ENCODE assay signal across 1 cellular context in genomic region chr4:26319467-26320158, GRCh38.
A peak's percentile ranks its signal among the peaks of the same experiment; 100 is the strongest.
TF ChIP-seq lines count a peak whose summit lies in the region.

No MANE protein-coding gene starts in this region.

TF ChIP-seq in H1, 55 proteins besides CTCF, POLR2A, EP300 and RAD21:
- TF ChIP-seq RXRA (IDR thresholded peaks at IDR 0.05; ENCODE audit: insufficient read depth, low read depth, low read length) (no peak), KDM1A (IDR thresholded peaks at IDR 0.05; ENCODE audit: borderline replicate concordance, low read length) (peak; percentile 46; the same call in 1 of the 2 replicates), NANOG (IDR thresholded peaks at IDR 0.05; ENCODE audit: insufficient read depth, low read depth, low read length, poor library complexity, severe bottlenecking) (no peak), BACH1 (IDR thresholded peaks at IDR 0.05; ENCODE audit: low read length) (peak; percentile 93), KDM4A (IDR thresholded peaks at IDR 0.05; ENCODE audit: low read depth, low read length, severe bottlenecking) (no peak), NRF1 (IDR thresholded peaks at IDR 0.05; ENCODE audit: low read depth, low read length) (peak; percentile 52), CHD1 (IDR thresholded peaks at IDR 0.05; ENCODE audit: low read depth, low read length) (no peak), RBBP5 (IDR thresholded peaks at IDR 0.05; ENCODE audit: borderline replicate concordance, low read depth, low read length) (no peak), POU5F1 (IDR thresholded peaks at IDR 0.05; ENCODE audit: low read depth, low read length) (no peak), RNF2 (IDR thresholded peaks at IDR 0.05; ENCODE audit: borderline replicate concordance, low read depth, low read length, missing control alignments, poor library complexity, severe bottlenecking) (no peak), GTF2F1 (IDR thresholded peaks at IDR 0.05; ENCODE audit: borderline replicate concordance, low read depth, low read length) (no peak), TBP (IDR thresholded peaks at IDR 0.05; ENCODE audit: low read depth, low read length) (0 out of 2 replicates have a peak, but pooled peaks have one; percentile 32), POLR2AphosphoS5 (IDR thresholded peaks at IDR 0.05; ENCODE audit: low read depth, low read length) (peak; percentile 18), SUZ12 (IDR thresholded peaks at IDR 0.05; ENCODE audit: low read length) (peak; percentile 40; the same call in 1 of the 2 replicates), CHD2 (IDR thresholded peaks at IDR 0.05; ENCODE audit: low read length) (peak; percentile 97), SIRT6 (IDR thresholded peaks at IDR 0.05; ENCODE audit: low read length) (no peak), TAF1 (IDR thresholded peaks at IDR 0.05; ENCODE audit: low read depth, low read length) (peak; percentile 63; the same call in 1 of the 2 replicates), SIN3A (conservative IDR thresholded peaks at IDR 0.05 in 1 of 2, IDR thresholded peaks at IDR 0.05 in 1 of 2; ENCODE audit: low read depth in 1 of 2, low read length in 2 of 2) (no peak), BCL11A (IDR thresholded peaks at IDR 0.05; ENCODE audit: low read depth in 2 of 2, low read length in 2 of 2) (no peak), JUND (IDR thresholded peaks at IDR 0.05; ENCODE audit: low read length) (no peak), BRCA1 (IDR thresholded peaks at IDR 0.05; ENCODE audit: low read depth, low read length) (peak; percentile 90), CREB1 (IDR thresholded peaks at IDR 0.05) (0 out of 2 replicates have a peak, but pooled peaks have one; percentile 6), EZH2 (IDR thresholded peaks at IDR 0.05; ENCODE audit: low read depth, low read length, severe bottlenecking) (no peak), YY1 (IDR thresholded peaks at IDR 0.05; ENCODE audit: low read depth, low read length) (no peak), SIX5 (IDR thresholded peaks at IDR 0.05; ENCODE audit: low read depth, low read length) (no peak), KDM5A (IDR thresholded peaks at IDR 0.05; ENCODE audit: low read length) (no peak), RFX5 (IDR thresholded peaks at IDR 0.05; ENCODE audit: borderline replicate concordance, low read depth, low read length) (no peak), CBX8 (IDR thresholded peaks at IDR 0.05; ENCODE audit: borderline replicate concordance, low read depth, low read length) (no peak), TAF7 (optimal IDR thresholded peaks at IDR 0.05; ENCODE audit: borderline replicate concordance, low read depth, low read length) (no peak), GABPA (IDR thresholded peaks at IDR 0.05; ENCODE audit: borderline replicate concordance, insufficient read depth, low read length) (no peak), FOSL1 (IDR thresholded peaks at IDR 0.05; ENCODE audit: insufficient read depth, low read depth, low read length) (no peak), CTBP2 (IDR thresholded peaks at IDR 0.05; ENCODE audit: borderline replicate concordance, insufficient read depth, insufficient read length, low read length) (no peak), MAX (IDR thresholded peaks at IDR 0.05) (peak; percentile 92), TEAD4 (IDR thresholded peaks at IDR 0.05; ENCODE audit: low read depth, low read length) (0 out of 2 replicates have a peak, but pooled peaks have one; percentile 1), SP2 (IDR thresholded peaks at IDR 0.05; ENCODE audit: low read length) (no peak), ZNF274 (IDR thresholded peaks at IDR 0.05; ENCODE audit: borderline replicate concordance, extremely low read depth, low read length) (no peak), CEBPB (IDR thresholded peaks at IDR 0.05; ENCODE audit: low read depth, low read length) (peak; percentile 63; the same call in 1 of the 2 replicates), PHF8 (conservative IDR thresholded peaks at IDR 0.05; ENCODE audit: low read depth, low read length) (peak; percentile 52; the same call in 1 of the 2 replicates), HDAC6 (IDR thresholded peaks at IDR 0.05; ENCODE audit: low read depth, low read length) (no peak), ASH2L (IDR thresholded peaks at IDR 0.05; ENCODE audit: low read length) (no peak), EGR1 (IDR thresholded peaks at IDR 0.05; ENCODE audit: borderline replicate concordance, low read depth, low read length) (no peak), USF2 (IDR thresholded peaks at IDR 0.05; ENCODE audit: low read length) (no peak), SP1 (IDR thresholded peaks at IDR 0.05; ENCODE audit: low read depth, low read length) (peak; percentile 92), TCF12 (IDR thresholded peaks at IDR 0.05; ENCODE audit: low read depth, low read length) (no peak), HDAC2 (IDR thresholded peaks at IDR 0.05; ENCODE audit: borderline replicate concordance in 1 of 2, low read depth in 2 of 2, low read length in 2 of 2) (peak in 1 of 2 experiments; percentile 99; a peak in 3 of 4 replicates)
- TF ChIP-seq, protein P1, sequence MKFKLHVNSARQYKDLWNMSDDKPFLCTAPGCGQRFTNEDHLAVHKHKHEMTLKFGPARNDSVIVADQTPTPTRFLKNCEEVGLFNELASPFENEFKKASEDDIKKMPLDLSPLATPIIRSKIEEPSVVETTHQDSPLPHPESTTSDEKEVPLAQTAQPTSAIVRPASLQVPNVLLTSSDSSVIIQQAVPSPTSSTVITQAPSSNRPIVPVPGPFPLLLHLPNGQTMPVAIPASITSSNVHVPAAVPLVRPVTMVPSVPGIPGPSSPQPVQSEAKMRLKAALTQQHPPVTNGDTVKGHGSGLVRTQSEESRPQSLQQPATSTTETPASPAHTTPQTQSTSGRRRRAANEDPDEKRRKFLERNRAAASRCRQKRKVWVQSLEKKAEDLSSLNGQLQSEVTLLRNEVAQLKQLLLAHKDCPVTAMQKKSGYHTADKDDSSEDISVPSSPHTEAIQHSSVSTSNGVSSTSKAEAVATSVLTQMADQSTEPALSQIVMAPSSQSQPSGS (IDR thresholded peaks at IDR 0.05; ENCODE audit: low read length) = no peak; the same call in 1 of the 2 replicates
- TF ChIP-seq, protein P2, sequence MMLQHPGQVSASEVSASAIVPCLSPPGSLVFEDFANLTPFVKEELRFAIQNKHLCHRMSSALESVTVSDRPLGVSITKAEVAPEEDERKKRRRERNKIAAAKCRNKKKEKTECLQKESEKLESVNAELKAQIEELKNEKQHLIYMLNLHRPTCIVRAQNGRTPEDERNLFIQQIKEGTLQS (IDR thresholded peaks at IDR 0.05; ENCODE audit: insufficient read depth, low read depth, low read length) = no peak
- TF ChIP-seq, protein P3, sequence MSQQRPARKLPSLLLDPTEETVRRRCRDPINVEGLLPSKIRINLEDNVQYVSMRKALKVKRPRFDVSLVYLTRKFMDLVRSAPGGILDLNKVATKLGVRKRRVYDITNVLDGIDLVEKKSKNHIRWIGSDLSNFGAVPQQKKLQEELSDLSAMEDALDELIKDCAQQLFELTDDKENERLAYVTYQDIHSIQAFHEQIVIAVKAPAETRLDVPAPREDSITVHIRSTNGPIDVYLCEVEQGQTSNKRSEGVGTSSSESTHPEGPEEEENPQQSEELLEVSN (IDR thresholded peaks at IDR 0.05) = peak; percentile 49
- TF ChIP-seq, protein P4, sequence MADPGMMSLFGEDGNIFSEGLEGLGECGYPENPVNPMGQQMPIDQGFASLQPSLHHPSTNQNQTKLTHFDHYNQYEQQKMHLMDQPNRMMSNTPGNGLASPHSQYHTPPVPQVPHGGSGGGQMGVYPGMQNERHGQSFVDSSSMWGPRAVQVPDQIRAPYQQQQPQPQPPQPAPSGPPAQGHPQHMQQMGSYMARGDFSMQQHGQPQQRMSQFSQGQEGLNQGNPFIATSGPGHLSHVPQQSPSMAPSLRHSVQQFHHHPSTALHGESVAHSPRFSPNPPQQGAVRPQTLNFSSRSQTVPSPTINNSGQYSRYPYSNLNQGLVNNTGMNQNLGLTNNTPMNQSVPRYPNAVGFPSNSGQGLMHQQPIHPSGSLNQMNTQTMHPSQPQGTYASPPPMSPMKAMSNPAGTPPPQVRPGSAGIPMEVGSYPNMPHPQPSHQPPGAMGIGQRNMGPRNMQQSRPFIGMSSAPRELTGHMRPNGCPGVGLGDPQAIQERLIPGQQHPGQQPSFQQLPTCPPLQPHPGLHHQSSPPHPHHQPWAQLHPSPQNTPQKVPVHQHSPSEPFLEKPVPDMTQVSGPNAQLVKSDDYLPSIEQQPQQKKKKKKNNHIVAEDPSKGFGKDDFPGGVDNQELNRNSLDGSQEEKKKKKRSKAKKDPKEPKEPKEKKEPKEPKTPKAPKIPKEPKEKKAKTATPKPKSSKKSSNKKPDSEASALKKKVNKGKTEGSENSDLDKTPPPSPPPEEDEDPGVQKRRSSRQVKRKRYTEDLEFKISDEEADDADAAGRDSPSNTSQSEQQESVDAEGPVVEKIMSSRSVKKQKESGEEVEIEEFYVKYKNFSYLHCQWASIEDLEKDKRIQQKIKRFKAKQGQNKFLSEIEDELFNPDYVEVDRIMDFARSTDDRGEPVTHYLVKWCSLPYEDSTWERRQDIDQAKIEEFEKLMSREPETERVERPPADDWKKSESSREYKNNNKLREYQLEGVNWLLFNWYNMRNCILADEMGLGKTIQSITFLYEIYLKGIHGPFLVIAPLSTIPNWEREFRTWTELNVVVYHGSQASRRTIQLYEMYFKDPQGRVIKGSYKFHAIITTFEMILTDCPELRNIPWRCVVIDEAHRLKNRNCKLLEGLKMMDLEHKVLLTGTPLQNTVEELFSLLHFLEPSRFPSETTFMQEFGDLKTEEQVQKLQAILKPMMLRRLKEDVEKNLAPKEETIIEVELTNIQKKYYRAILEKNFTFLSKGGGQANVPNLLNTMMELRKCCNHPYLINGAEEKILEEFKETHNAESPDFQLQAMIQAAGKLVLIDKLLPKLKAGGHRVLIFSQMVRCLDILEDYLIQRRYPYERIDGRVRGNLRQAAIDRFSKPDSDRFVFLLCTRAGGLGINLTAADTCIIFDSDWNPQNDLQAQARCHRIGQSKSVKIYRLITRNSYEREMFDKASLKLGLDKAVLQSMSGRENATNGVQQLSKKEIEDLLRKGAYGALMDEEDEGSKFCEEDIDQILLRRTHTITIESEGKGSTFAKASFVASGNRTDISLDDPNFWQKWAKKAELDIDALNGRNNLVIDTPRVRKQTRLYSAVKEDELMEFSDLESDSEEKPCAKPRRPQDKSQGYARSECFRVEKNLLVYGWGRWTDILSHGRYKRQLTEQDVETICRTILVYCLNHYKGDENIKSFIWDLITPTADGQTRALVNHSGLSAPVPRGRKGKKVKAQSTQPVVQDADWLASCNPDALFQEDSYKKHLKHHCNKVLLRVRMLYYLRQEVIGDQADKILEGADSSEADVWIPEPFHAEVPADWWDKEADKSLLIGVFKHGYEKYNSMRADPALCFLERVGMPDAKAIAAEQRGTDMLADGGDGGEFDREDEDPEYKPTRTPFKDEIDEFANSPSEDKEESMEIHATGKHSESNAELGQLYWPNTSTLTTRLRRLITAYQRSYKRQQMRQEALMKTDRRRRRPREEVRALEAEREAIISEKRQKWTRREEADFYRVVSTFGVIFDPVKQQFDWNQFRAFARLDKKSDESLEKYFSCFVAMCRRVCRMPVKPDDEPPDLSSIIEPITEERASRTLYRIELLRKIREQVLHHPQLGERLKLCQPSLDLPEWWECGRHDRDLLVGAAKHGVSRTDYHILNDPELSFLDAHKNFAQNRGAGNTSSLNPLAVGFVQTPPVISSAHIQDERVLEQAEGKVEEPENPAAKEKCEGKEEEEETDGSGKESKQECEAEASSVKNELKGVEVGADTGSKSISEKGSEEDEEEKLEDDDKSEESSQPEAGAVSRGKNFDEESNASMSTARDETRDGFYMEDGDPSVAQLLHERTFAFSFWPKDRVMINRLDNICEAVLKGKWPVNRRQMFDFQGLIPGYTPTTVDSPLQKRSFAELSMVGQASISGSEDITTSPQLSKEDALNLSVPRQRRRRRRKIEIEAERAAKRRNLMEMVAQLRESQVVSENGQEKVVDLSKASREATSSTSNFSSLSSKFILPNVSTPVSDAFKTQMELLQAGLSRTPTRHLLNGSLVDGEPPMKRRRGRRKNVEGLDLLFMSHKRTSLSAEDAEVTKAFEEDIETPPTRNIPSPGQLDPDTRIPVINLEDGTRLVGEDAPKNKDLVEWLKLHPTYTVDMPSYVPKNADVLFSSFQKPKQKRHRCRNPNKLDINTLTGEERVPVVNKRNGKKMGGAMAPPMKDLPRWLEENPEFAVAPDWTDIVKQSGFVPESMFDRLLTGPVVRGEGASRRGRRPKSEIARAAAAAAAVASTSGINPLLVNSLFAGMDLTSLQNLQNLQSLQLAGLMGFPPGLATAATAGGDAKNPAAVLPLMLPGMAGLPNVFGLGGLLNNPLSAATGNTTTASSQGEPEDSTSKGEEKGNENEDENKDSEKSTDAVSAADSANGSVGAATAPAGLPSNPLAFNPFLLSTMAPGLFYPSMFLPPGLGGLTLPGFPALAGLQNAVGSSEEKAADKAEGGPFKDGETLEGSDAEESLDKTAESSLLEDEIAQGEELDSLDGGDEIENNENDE (IDR thresholded peaks at IDR 0.05; ENCODE audit: insufficient replicate concordance, low read length) = no peak
